21 cellular contexts compared by ENCODE assay signal in the genomic region with DNA sequence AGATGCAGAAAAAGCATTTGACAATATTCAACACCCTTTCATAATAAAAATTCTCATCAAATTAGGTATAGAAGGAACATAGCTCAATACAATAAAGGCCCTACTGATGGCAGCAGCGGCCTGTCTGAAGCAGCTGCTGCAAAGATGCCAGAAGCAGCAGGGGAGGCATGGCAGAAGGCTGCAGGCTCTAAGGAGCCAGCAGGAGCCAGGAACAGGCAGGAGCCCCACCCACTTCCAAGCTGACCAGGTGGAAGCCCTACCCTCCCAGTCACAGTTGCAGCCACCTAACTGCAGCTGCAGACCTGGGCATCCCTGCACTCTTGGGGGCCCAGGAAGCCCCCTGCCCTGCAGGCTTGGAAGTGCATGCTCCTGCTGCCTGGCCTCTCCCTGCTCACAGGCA. TPM values are rescaled to one million over a fixed set of nuclear protein-coding genes. Genes with fewer than 3 reads are reported as not detected.
DNase-seq lines count a peak whose midpoint lies in the region; ATAC-seq and TF ChIP-seq lines count a peak whose summit lies in the region.
"Had no signal": no experiment of that assay in that cellular context is flagged by ENCODE, and none has a peak within 500 bp of the region (broad histone marks: within the 10 kb centered on the region; RNA-seq: fewer than 3 reads in every experiment).

No MANE protein-coding gene starts in this region.

- in situ Hi-C loops in brain microvascular endothelial cell (cut with HindIII; ENCODE audit: low pct_ligation_motif_present, low sequenced_read_pairs) = no loop called here

- H3K4me1 ChIP-seq in mesendoderm (ENCODE audit: control insufficient read depth, low read depth, low read length) (no peaks in the 10 kb centered on the region), psoas muscle (no peaks in the 10 kb centered on the region)
- H3K4me1 ChIP-seq: right atrium auricular region, tibial artery had no signal

- H4K8ac ChIP-seq in mesendoderm (ENCODE audit: low read depth, low read length) = no peak overlapping the region

- H3K9ac ChIP-seq in mesendoderm (ENCODE audit: low read length) = no peak overlapping the region
- H3K9ac ChIP-seq: BLaER1 had no signal

- no peak overlapping the region for H2BK5ac ChIP-seq in mesendoderm (ENCODE audit: low read length)

- H3K27me3 ChIP-seq in H7 (ENCODE audit: control insufficient read depth, insufficient read depth, low read length) (no peaks in the 10 kb centered on the region), brain microvascular endothelial cell (replicated peaks) (no peaks in the 10 kb centered on the region), mesendoderm (ENCODE audit: insufficient read depth, low read length, poor library complexity) (no peaks in the 10 kb centered on the region), psoas muscle (ENCODE audit: insufficient read depth in 3 of 3, low read length in 2 of 3) (no peaks in the 10 kb centered on the region)
- H3K27me3 ChIP-seq: BLaER1, cardiac muscle cell, right atrium auricular region, tibial artery had no signal

- H3K4me3 ChIP-seq in H7 (ENCODE audit: insufficient read depth, low read depth, low read length) (no peak overlapping the region), brain microvascular endothelial cell (ENCODE audit: low read depth, low read length) (no peak overlapping the region), mesendoderm (ENCODE audit: low read length) (no peak overlapping the region), psoas muscle (no peak overlapping the region)
- H3K4me3 ChIP-seq: BLaER1, cardiac muscle cell, mucosa of descending colon, right atrium auricular region, tibial artery had no signal

- H3K79me2 ChIP-seq in mesendoderm (ENCODE audit: control insufficient read depth, insufficient read depth, low read length) = no peaks in the 10 kb centered on the region

- intact Hi-C loops in psoas muscle (cut with DNase I) = no loop called here

- H3K9me3 ChIP-seq in psoas muscle = peaks cover 2% of the 10 kb centered on the region
- H3K9me3 ChIP-seq: mucosa of descending colon, tibial artery had no signal

- no CpG with 5 or more reads among the region's 1 CpG for WGBS in mesendoderm (ENCODE audit: extremely low coverage, insufficient coverage, low lambda C conversion rate)
- 30 to 47% (median 40%) methylated on average over 1 of the region's 1 CpG for WGBS in psoas muscle, 3 donors

- H3K18ac ChIP-seq in mesendoderm (ENCODE audit: low read length) = no peak overlapping the region

- H3K79me1 ChIP-seq in mesendoderm (ENCODE audit: low read length) = no peaks in the 10 kb centered on the region

- H4K5ac ChIP-seq in mesendoderm (ENCODE audit: low read length) = no peak overlapping the region

- DNase-seq in H7 (peak; percentile 73), NCI-H146 treated with DMSO at 0.1 percent for 48 hours (lab: John Stamatoyannopoulos, UW; ENCODE audit: unreplicated experiment) (peak; percentile 20), brain microvascular endothelial cell (no peak), mesendoderm (peak; percentile 82), hepatic stellate cell (ENCODE audit: low spot score) (no peak), psoas muscle (no peak)
- DNase-seq: activated naive CD8-positive, alpha-beta T cell treated with anti-CD3 and anti-CD28 coated beads, Interleukin-2, amount 50 U/mL, for 24 hours; effector CD4-positive, alpha-beta T cell; hippocampal formation; left colon; MM.1S; mucosa of descending colon; NCI-H2081 treated with DMSO at 0.1 percent for 48 hours; NCI-H526 treated with DMSO at 0.1 percent for 48 hours; stimulated activated naive CD4-positive, alpha-beta T cell; tibial artery had no signal

- no peak overlapping the region for H3K4ac ChIP-seq in mesendoderm (ENCODE audit: low read depth, low read length)

- H3K56ac ChIP-seq in mesendoderm (ENCODE audit: low read length) = no peak overlapping the region

- H3K23ac ChIP-seq in mesendoderm (ENCODE audit: low read length) = no peak overlapping the region

- H3K36me3 ChIP-seq in H7 (replicated peaks; ENCODE audit: control insufficient read depth, insufficient read depth, low read length) (no peaks in the 10 kb centered on the region), brain microvascular endothelial cell (replicated peaks) (no peaks in the 10 kb centered on the region), mesendoderm (ENCODE audit: control insufficient read depth, insufficient read depth, low read length) (no peaks in the 10 kb centered on the region), psoas muscle (ENCODE audit: insufficient read depth in 1 of 2, low read depth in 1 of 2) (no peaks in the 10 kb centered on the region)
- H3K36me3 ChIP-seq: BLaER1, cardiac muscle cell, right atrium auricular region, tibial artery had no signal

- H3K4me2 ChIP-seq in mesendoderm (ENCODE audit: low read length) = no peak overlapping the region
- H3K4me2 ChIP-seq: BLaER1 had no signal

- H2AK5ac ChIP-seq in mesendoderm (ENCODE audit: low read length) = no peak overlapping the region

- TF ChIP-seq CTCF in brain microvascular endothelial cell (IDR thresholded peaks at IDR 0.05; ENCODE audit: low read depth, low read length, missing control alignments) (peak; percentile 3), psoas muscle (IDR thresholded peaks at IDR 0.05) (no peak)

- no peak for ATAC-seq in HG02840 (IDR thresholded peaks at IDR 0.05; ENCODE audit: low FRiP score, unreplicated experiment)
- ATAC-seq in psoas muscle = no peak
- ATAC-seq: activated naive CD8-positive, alpha-beta T cell treated with anti-CD3 and anti-CD28 coated beads, Interleukin-2, amount 50 U/mL, for 24 hours; left colon; mucosa of descending colon; Right ventricle myocardium inferior had no signal

- no peak overlapping the region for H2BK15ac ChIP-seq in mesendoderm (replicated peaks; ENCODE audit: low read depth)

- no peak overlapping the region for H3K27ac ChIP-seq in brain microvascular endothelial cell
- no peak overlapping the region for H3K27ac ChIP-seq in mesendoderm (ENCODE audit: low read depth, low read length)
- no peak overlapping the region for H3K27ac ChIP-seq in psoas muscle
- H3K27ac ChIP-seq: BLaER1, cardiac muscle cell, right atrium auricular region, tibial artery had no signal

- no peak overlapping the region for H2BK120ac ChIP-seq in mesendoderm (ENCODE audit: low read depth, low read length)

RNA-seq across cellular contexts. Expression of gene OR6A2, which starts 18.2 kb away (rescaled TPM):
- 0.04 and 0.07 TPM in 2 replicates for total RNA-seq in H7 (2014; rRNA removed; shearing (Covaris generic))
- not detected for polyA plus RNA-seq in mesendoderm (2013, experiment 1 of 2)
- not detected for polyA plus RNA-seq in mesendoderm (2013, experiment 2 of 2)
- total RNA-seq in psoas muscle = not detected
- polyA plus RNA-seq in psoas muscle = not detected
- total RNA-seq: right atrium auricular region, Right ventricle myocardium inferior had no signal

RNA-seq across cellular contexts. Expression of gene OR10A5, which starts 27.8 kb away (rescaled TPM):
- not detected in 2 replicates for total RNA-seq in H7 (2014; rRNA removed; shearing (Covaris generic))
- polyA plus RNA-seq in mesendoderm (2013, experiment 1 of 2) = not detected
- not detected for polyA plus RNA-seq in mesendoderm (2013, experiment 2 of 2)
- total RNA-seq in psoas muscle = not detected
- not detected for polyA plus RNA-seq in psoas muscle
- total RNA-seq: cardiac muscle cell, left colon, mucosa of descending colon, right atrium auricular region, Right ventricle myocardium inferior had no signal
- polyA plus RNA-seq: cardiac muscle cell had no signal

RNA-seq across cellular contexts. Expression of gene OR2AG1, which starts 34.8 kb away (rescaled TPM):
- not detected in 2 replicates for total RNA-seq in H7 (2014; rRNA removed; shearing (Covaris generic))
- polyA plus RNA-seq in mesendoderm (2013, experiment 1 of 2) = not detected
- polyA plus RNA-seq in mesendoderm (2013, experiment 2 of 2) = not detected
- not detected for total RNA-seq in psoas muscle
- polyA plus RNA-seq in psoas muscle = not detected
- total RNA-seq: cardiac muscle cell, left colon, mucosa of descending colon, right atrium auricular region, Right ventricle myocardium inferior had no signal

RNA-seq across cellular contexts. Expression of gene OR10A2, which starts 45.2 kb away (rescaled TPM):
- not detected in 2 replicates for total RNA-seq in H7 (2014; rRNA removed; shearing (Covaris generic))
- polyA plus RNA-seq in mesendoderm (2013, experiment 1 of 2) = not detected
- not detected for polyA plus RNA-seq in mesendoderm (2013, experiment 2 of 2)
- not detected for total RNA-seq in psoas muscle
- not detected for polyA plus RNA-seq in psoas muscle
- total RNA-seq: cardiac muscle cell, left colon, right atrium auricular region, Right ventricle myocardium inferior had no signal

RNA-seq across cellular contexts. Expression of gene OR2AG2, which starts 45.9 kb away (rescaled TPM):
- total RNA-seq in H7 (2014; rRNA removed; shearing (Covaris generic)) = 0.07 TPM in 2 replicates
- 0.28 TPM for polyA plus RNA-seq in mesendoderm (2013, experiment 1 of 2)
- 0.49 TPM for polyA plus RNA-seq in mesendoderm (2013, experiment 2 of 2)
- total RNA-seq in psoas muscle = not detected
- under 1 TPM in 1 of 3 donors, not detected in 2; 0.01 TPM for polyA plus RNA-seq in psoas muscle
- total RNA-seq: right atrium auricular region, Right ventricle myocardium inferior had no signal

Comparison
In these comparisons a context has a peak if more than half of its experiments do, and no peak if none do; other contexts are left out.
1. DNase-seq: peak in H7 (single experiment), NCI-H146 treated with DMSO at 0.1 percent for 48 hours (single experiment) and mesendoderm (single experiment); none in brain microvascular endothelial cell (single experiment), hepatic stellate cell (single experiment) and psoas muscle (0 of 2).